In genomic region chr10:106929291-106929925, GRCh38 we compare ENCODE assay signal across 1 cellular context.
TF ChIP-seq lines count a peak whose summit lies in the region.

No MANE protein-coding gene starts in this region.

TF ChIP-seq in GM23338, 12 proteins besides CTCF, POLR2A, EP300 and RAD21 (continued from another document):
- TF ChIP-seq ZNF462 (CRISPR knock-in tag; IDR thresholded peaks at IDR 0.05), result no peak
- TF ChIP-seq ZNF114 (CRISPR knock-in tag; IDR thresholded peaks at IDR 0.05), result no peak
- TF ChIP-seq CREB1 (CRISPR knock-in tag; IDR thresholded peaks at IDR 0.05; ENCODE audit: low read depth), result no peak
- no peak for TF ChIP-seq REST (IDR thresholded peaks at IDR 0.05; ENCODE audit: unreplicated experiment)
- TF ChIP-seq ETS1 (IDR thresholded peaks at IDR 0.05), result no peak
- no peak for TF ChIP-seq STAT1 (IDR thresholded peaks at IDR 0.05; ENCODE audit: unreplicated experiment)
